In genomic region chr12:123364532-123365140, GRCh38 we compare ENCODE assay signal across 8 cellular contexts. TPM values are rescaled to one million over a fixed set of nuclear protein-coding genes. Genes with fewer than 3 reads are reported as not detected.
DNase-seq lines count a peak whose midpoint lies in the region; ATAC-seq and TF ChIP-seq lines count a peak whose summit lies in the region.

TSS of gene SBNO1 (minus strand) at chr12:123364847. CDS start at chr12:123350441, 14,406 bp downstream.

- TF ChIP-seq CTCF in NB4 (IDR thresholded peaks at IDR 0.05; ENCODE audit: low read depth, low read length), result no peak
- TF ChIP-seq CTCF in SK-N-SH (IDR thresholded peaks at IDR 0.05), result no peak
- no peak for TF ChIP-seq CTCF in parathyroid adenoma (IDR thresholded peaks at IDR 0.05)
- TF ChIP-seq CTCF in tibial artery (IDR thresholded peaks at IDR 0.05), result no peak

- H3K79me2 ChIP-seq in SK-N-SH (ENCODE audit: insufficient read depth) (peaks cover 50% of the 10 kb centered on the region), parathyroid adenoma (peaks cover 26% of the 10 kb centered on the region)

- H2AFZ ChIP-seq in SK-N-SH (ENCODE audit: low read depth) (peak within 1 kb of the TSS; percentile 84), parathyroid adenoma (peak within 1 kb of the TSS; percentile 99)

- TF ChIP-seq POLR2A in NB4 (IDR thresholded peaks at IDR 0.05; ENCODE audit: extremely low read depth, insufficient read length), result peak; percentile 72

- POLR2A ChIA-PET in SK-N-SH (lab: Yijun Ruan, JAX), result interaction anchor here (0.6 to 2.6 kb wide), 10 partner anchors 19 to 238 kb away, joined by 3 to 22 read pairs (median 4); partner anchors contain the start of genes DDX55, KMT5A, MPHOSPH9 and MTRFR

- DNase-seq in EH (ENCODE audit: low read depth) (peak; percentile 89), HAP-1 (ENCODE audit: low spot score in 2 of 2) (peak; percentile 84 to 95), NB4 (ENCODE audit: low read depth) (peak; percentile 95), SK-N-SH (peak; percentile 98), Right ventricle myocardium superior (peak; percentile 92), tibial artery (peak; percentile 89 to 94)
- peak; percentile 89 for DNase-seq in activated naive CD8-positive, alpha-beta T cell treated with anti-CD3 and anti-CD28 coated beads for 36 hours

- peaks cover 16% of the 10 kb centered on the region for H3K4me1 Mint-ChIP-seq in activated naive CD8-positive, alpha-beta T cell treated with anti-CD3 and anti-CD28 coated beads for 36 hours

- H3K36me3 ChIP-seq in HAP-1 (replicated peaks) (peaks cover 9% of the 10 kb centered on the region; the same call in 1 of the 2 replicates), SK-N-SH (replicated peaks in 1 of 2; ENCODE audit: control insufficient read depth in 1 of 2, insufficient read depth in 2 of 2, low read length in 1 of 2) (peaks cover 0 to 10% of the 10 kb centered on the region in 2 experiments), parathyroid adenoma (ENCODE audit: control insufficient read depth, insufficient read depth, low read length) (no peaks in the 10 kb centered on the region), tibial artery (no peaks in the 10 kb centered on the region)

- H4K20me1 ChIP-seq in SK-N-SH (ENCODE audit: insufficient read depth), result peaks cover 46% of the 10 kb centered on the region

- intact Hi-C loops in Right ventricle myocardium superior (cut with DNase I) (no loop called here), tibial artery (cut with DNase I; ENCODE audit: low total_unique reads) (loop anchor here (1.0 to 10.0 kb wide), 4 partner anchors 19 to 218 kb away; partner anchors contain the start of gene TMED2)

- peaks cover 1% of the 10 kb centered on the region for H3K36me3 Mint-ChIP-seq in activated naive CD8-positive, alpha-beta T cell treated with anti-CD3 and anti-CD28 coated beads for 36 hours

- peaks cover 22% of the 10 kb centered on the region for H3F3A ChIP-seq in SK-N-SH (replicated peaks; ENCODE audit: insufficient read depth)

- CTCF ChIA-PET in SK-N-SH (lab: Yijun Ruan, JAX), result interaction anchor here (0.6 to 2.4 kb wide), 18 partner anchors 10 to 259 kb away, joined by 3 to 13 read pairs (median 4); partner anchors contain the start of genes KMT5A and RILPL1

- H3K4me2 ChIP-seq in SK-N-SH (peak within 1 kb of the TSS; percentile 97), parathyroid adenoma (ENCODE audit: low read length) (peak within 1 kb of the TSS; percentile 92)

- H3K4me1 ChIP-seq in HAP-1 (peaks cover 12% of the 10 kb centered on the region), SK-N-SH (ENCODE audit: control insufficient read depth in 1 of 2, insufficient read depth in 2 of 2, low read depth in 1 of 2, low read length in 1 of 2) (no peaks in the 10 kb centered on the region; a peak in 2 of 4 replicates), parathyroid adenoma (peaks cover 6% of the 10 kb centered on the region), tibial artery (peaks cover 3 to 35% (median 14%) of the 10 kb centered on the region in 4 donors)

- peak; percentile 90 for ATAC-seq in Right ventricle myocardium superior (ENCODE audit: poor library complexity)

- peak within 1 kb of the TSS; percentile 93 for H3K4me3 Mint-ChIP-seq in activated naive CD8-positive, alpha-beta T cell treated with anti-CD3 and anti-CD28 coated beads for 36 hours

- H3K27ac ChIP-seq in SK-N-SH (ENCODE audit: low read depth in 2 of 2, low read length in 1 of 2), result peak within 1 kb of the TSS; percentile 94 to 98
- H3K27ac ChIP-seq in parathyroid adenoma, result peak within 1 kb of the TSS; percentile 99
- peak within 1 kb of the TSS; percentile 94 to 95 for H3K27ac ChIP-seq in tibial artery

- no peaks in the 10 kb centered on the region for H3K9me3 Mint-ChIP-seq in activated naive CD8-positive, alpha-beta T cell treated with anti-CD3 and anti-CD28 coated beads for 36 hours

- no peaks in the 10 kb centered on the region for H3K9me3 ChIP-seq in HAP-1
- no peaks in the 10 kb centered on the region for H3K9me3 ChIP-seq in SK-N-SH
- no peaks in the 10 kb centered on the region for H3K9me3 ChIP-seq in parathyroid adenoma (ENCODE audit: control insufficient read depth, low read length)
- H3K9me3 ChIP-seq in tibial artery, result no peaks in the 10 kb centered on the region

- WGBS in SK-N-SH (ENCODE audit: low lambda C conversion rate), result 3% methylated on average over 43 of the region's 58 CpGs

- peak within 1 kb of the TSS; percentile 98 for H3K27ac Mint-ChIP-seq in activated naive CD8-positive, alpha-beta T cell treated with anti-CD3 and anti-CD28 coated beads for 36 hours

- H3K27me3 ChIP-seq in HAP-1 (ENCODE audit: low read depth) (no peaks in the 10 kb centered on the region), SK-N-SH (ENCODE audit: insufficient read depth) (no peaks in the 10 kb centered on the region), parathyroid adenoma (ENCODE audit: control insufficient read depth, insufficient read depth, low read length) (no peaks in the 10 kb centered on the region), tibial artery (no peaks in the 10 kb centered on the region)

- no peaks in the 10 kb centered on the region for H3K27me3 Mint-ChIP-seq in activated naive CD8-positive, alpha-beta T cell treated with anti-CD3 and anti-CD28 coated beads for 36 hours

- peak within 1 kb of the TSS; percentile 84 for H3K9ac ChIP-seq in SK-N-SH
- H3K9ac ChIP-seq in parathyroid adenoma, result peak within 1 kb of the TSS; percentile 97

- H3K9me2 ChIP-seq in SK-N-SH, result no peaks in the 10 kb centered on the region

- TF ChIP-seq EP300 in SK-N-SH (IDR thresholded peaks at IDR 0.05; ENCODE audit: borderline replicate concordance in 1 of 2, low read depth in 1 of 2, low read length in 1 of 2), result no peak

- no peak for TF ChIP-seq RAD21 in SK-N-SH (IDR thresholded peaks at IDR 0.05; ENCODE audit: low read length)

- H3K4me3 ChIP-seq in HAP-1 (peak within 1 kb of the TSS; percentile 95), NB4 (ENCODE audit: low read depth, low read length) (peak within 1 kb of the TSS; percentile 90), SK-N-SH (ENCODE audit: low read depth in 2 of 2, low read length in 1 of 2) (peak within 1 kb of the TSS; percentile 73 to 83), parathyroid adenoma (ENCODE audit: low read depth, low read length) (peak within 1 kb of the TSS; percentile 94), tibial artery (peak within 1 kb of the TSS; percentile 60 to 94)

- in situ Hi-C loops in HAP-1 (cut with MboI; ENCODE audit: low sequenced_read_pairs), result no loop called here

TF ChIP-seq in SK-N-SH, 30 proteins besides CTCF, POLR2A, EP300 and RAD21:
- TF ChIP-seq NRF1 (IDR thresholded peaks at IDR 0.05; ENCODE audit: low read depth, low read length), result peak; percentile 50; the same call in 1 of the 2 replicates
- peak; percentile 68 for TF ChIP-seq POLR2AphosphoS5 (IDR thresholded peaks at IDR 0.05; ENCODE audit: low read depth, low read length)
- 0 out of 2 replicates have a peak, but pooled peaks have one; percentile 7 for TF ChIP-seq GABPA (IDR thresholded peaks at IDR 0.05; ENCODE audit: low read depth)
- peak; percentile 80 for TF ChIP-seq USF1 (IDR thresholded peaks at IDR 0.05; ENCODE audit: borderline replicate concordance, low read depth)
- peak; percentile 99 for TF ChIP-seq TAF1 (IDR thresholded peaks at IDR 0.05; ENCODE audit: borderline replicate concordance, low read depth, low read length)
- TF ChIP-seq, protein P1, sequence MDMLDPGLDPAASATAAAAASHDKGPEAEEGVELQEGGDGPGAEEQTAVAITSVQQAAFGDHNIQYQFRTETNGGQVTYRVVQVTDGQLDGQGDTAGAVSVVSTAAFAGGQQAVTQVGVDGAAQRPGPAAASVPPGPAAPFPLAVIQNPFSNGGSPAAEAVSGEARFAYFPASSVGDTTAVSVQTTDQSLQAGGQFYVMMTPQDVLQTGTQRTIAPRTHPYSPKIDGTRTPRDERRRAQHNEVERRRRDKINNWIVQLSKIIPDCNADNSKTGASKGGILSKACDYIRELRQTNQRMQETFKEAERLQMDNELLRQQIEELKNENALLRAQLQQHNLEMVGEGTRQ (IDR thresholded peaks at IDR 0.05; ENCODE audit: borderline replicate concordance, low read depth, low read length), result peak; percentile 59; the same call in 1 of the 2 replicates
- TF ChIP-seq FOSL2 (IDR thresholded peaks at IDR 0.05; ENCODE audit: borderline replicate concordance, low read depth), result no peak
- TF ChIP-seq RXRA (IDR thresholded peaks at IDR 0.05; ENCODE audit: borderline replicate concordance, low read depth), result no peak
- TF ChIP-seq YY1 (IDR thresholded peaks at IDR 0.05; ENCODE audit: low read depth), result peak; percentile 88
- TF ChIP-seq, protein P2, sequence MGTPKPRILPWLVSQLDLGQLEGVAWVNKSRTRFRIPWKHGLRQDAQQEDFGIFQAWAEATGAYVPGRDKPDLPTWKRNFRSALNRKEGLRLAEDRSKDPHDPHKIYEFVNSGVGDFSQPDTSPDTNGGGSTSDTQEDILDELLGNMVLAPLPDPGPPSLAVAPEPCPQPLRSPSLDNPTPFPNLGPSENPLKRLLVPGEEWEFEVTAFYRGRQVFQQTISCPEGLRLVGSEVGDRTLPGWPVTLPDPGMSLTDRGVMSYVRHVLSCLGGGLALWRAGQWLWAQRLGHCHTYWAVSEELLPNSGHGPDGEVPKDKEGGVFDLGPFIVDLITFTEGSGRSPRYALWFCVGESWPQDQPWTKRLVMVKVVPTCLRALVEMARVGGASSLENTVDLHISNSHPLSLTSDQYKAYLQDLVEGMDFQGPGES (IDR thresholded peaks at IDR 0.05; ENCODE audit: low read depth, low read length), result no peak
TF ChIP-seq in SK-N-SH: peak in this region for 7.

RNA-seq across cellular contexts. Expression of gene SBNO1, which starts in this region (rescaled TPM):
- polyA plus RNA-seq in SK-N-SH (2012; rRNA removed), result 4.5 and 5.5 TPM in 2 replicates
- 5.6 and 6.3 TPM in 2 replicates for polyA plus RNA-seq in SK-N-SH (2012; cell fraction: cytosol; rRNA removed)
- polyA plus RNA-seq in SK-N-SH (2012; cell fraction: nucleus; rRNA removed), result 5.0 and 8.3 TPM in 2 replicates
- 10 to 100 TPM; 50.8 to 50.9 TPM for total RNA-seq in activated naive CD8-positive, alpha-beta T cell treated with anti-CD3 and anti-CD28 coated beads for 36 hours
- 25.3 TPM for total RNA-seq in Right ventricle myocardium superior

Comparison
In these comparisons a context has a peak if more than half of its experiments do, and no peak if none do; other contexts are left out.
1. Peak in every context shown above with its lines: DNase-seq, ATAC-seq, H3K4me3 ChIP-seq and H3K27ac ChIP-seq.